ENCODE assay signal across 20 cellular contexts in the genomic region with DNA sequence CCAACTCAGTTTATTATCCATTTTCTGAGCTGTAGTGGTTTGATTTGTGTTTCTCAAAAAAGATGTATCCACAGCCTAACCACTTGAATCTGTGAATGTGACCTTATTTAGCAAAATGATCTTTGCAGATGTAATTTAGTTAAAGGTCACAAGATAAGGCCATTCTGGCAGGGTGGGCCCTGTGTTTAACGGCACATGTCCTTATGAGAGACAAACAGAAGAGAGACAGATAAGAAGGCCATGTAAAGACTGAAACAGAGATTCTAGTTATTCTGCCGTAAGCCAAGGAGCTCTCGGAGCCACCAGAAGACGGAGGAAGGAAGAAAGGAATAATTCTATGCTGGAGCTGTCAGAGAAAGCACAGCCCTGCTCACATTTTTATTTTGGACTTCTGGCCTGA.
"Had no signal": no experiment of that assay in that cellular context is flagged by ENCODE, and none has a peak within 500 bp of the region (broad histone marks: within the 10 kb centered on the region; RNA-seq: fewer than 3 reads in every experiment).

No MANE protein-coding gene starts in this region.

- H3K9me3 ChIP-seq: SK-N-SH had no signal

- H3K36me3 ChIP-seq: WERI-Rb-1 had no signal

- DNase-seq: activated CD4-positive, alpha-beta T cell treated with anti-CD3 and anti-CD28 coated beads for 4 hours; activated CD8-positive, alpha-beta memory T cell treated with anti-CD3 and anti-CD28 coated beads, Interleukin-2, amount 50 U/mL, for 48 hours; activated CD8-positive, alpha-beta T cell treated with anti-CD3 and anti-CD28 coated beads, Interleukin-2, amount 10 ng/mL, durations not matched to agents 7 days and 5 days; activated naive CD4-positive, alpha-beta T cell treated with anti-CD3 and anti-CD28 coated beads, Interleukin-2, amount 50 U/mL, for 16 hours; activated naive CD8-positive, alpha-beta T cell treated with anti-CD3 and anti-CD28 coated beads, Interleukin-2, amount 10 ng/mL, durations not matched to agents 7 days and 5 days; activated T-cell treated with anti-CD3 and anti-CD28 coated beads, Interleukin-2, amount 50 U/mL, for 1 hour; MM.1S; NCI-H1105; NCI-H1436; NCI-H1694 treated with DMSO at 0.1 percent for 48 hours; NCI-H2081; NCI-H446; NCI-H524; PC-3; SIG-M5; SK-N-SH; T-helper 1 cell; WERI-Rb-1 had no signal

- ATAC-seq: activated CD8-positive, alpha-beta T cell treated with anti-CD3 and anti-CD28 coated beads, Interleukin-2, amount 10 ng/mL, durations not matched to agents 7 days and 5 days; PC-3 had no signal

- H3K4me2 ChIP-seq: SK-N-SH had no signal

- H3K9ac ChIP-seq: SK-N-SH had no signal

- H3K27ac ChIP-seq: WERI-Rb-1 had no signal

- FAIRE-seq: astrocyte, RCC 7860 had no signal
